In genomic region chr11:45918331-45918941, GRCh38 we compare ENCODE assay signal across 8 cellular contexts. TPM values are rescaled to one million over a fixed set of nuclear protein-coding genes. Genes with fewer than 3 reads are reported as not detected.
DNase-seq lines count a peak whose midpoint lies in the region; ATAC-seq, FAIRE-seq and TF ChIP-seq lines count a peak whose summit lies in the region.

No MANE protein-coding gene starts in this region.

- peak; percentile 80 for FAIRE-seq in HepG2 (lab: Jason Lieb, UNC)

- H3K4me3 ChIP-seq in AG04450 (ENCODE audit: low read depth, low read length): peak overlapping the region; percentile 96
- peak overlapping the region; percentile 82 to 94 (median 90) for H3K4me3 ChIP-seq in HepG2 (replicated peaks in 1 of 3; ENCODE audit: insufficient read depth in 1 of 3, low read depth in 2 of 3, low read length in 3 of 3)

- H3K4me2 ChIP-seq in HepG2 (ENCODE audit: low read depth, low read length): peak overlapping the region; percentile 91

- in situ Hi-C loops in HepG2 (cut with HindIII; ENCODE audit: extremely low pct_ligation_motif_present, low pct_unique_long_range_greater_than_20kb): no loop called here

- CTCF ChIA-PET in AG04450 (lab: Charles Lee) (interaction anchor here (1.5 to 3.1 kb wide), 2 partner anchors 45 to 76 kb away, joined by 4 to 8 read pairs; no protein-coding TSS in a partner anchor), HepG2 (lab: Yijun Ruan, JAX; ENCODE audit: low intra/inter-chr PET ratio, low total read pairs) (no interaction called here)

- H3K27ac ChIP-seq in AG04450 (ENCODE audit: low read depth, low read length): peak overlapping the region; percentile 89
- peak overlapping the region; percentile 88 for H3K27ac ChIP-seq in HepG2 (ENCODE audit: extremely low read length, insufficient read depth, low read length)

- 0% methylated on average over 22 of the region's 38 CpGs for WGBS in HepG2 (ENCODE audit: low lambda C conversion rate)

- H3K4me1 ChIP-seq in HepG2 (ENCODE audit: insufficient read depth, low read length): peaks cover 41% of the 10 kb centered on the region

- TF ChIP-seq POLR2A in HepG2 (IDR thresholded peaks at IDR 0.05; ENCODE audit: insufficient read depth in 1 of 2, low read depth in 2 of 2, low read length in 2 of 2): peak; percentile 43 to 79; a peak in 2 of 4 replicates

- TF ChIP-seq EP300 in HepG2 (IDR thresholded peaks at IDR 0.05; ENCODE audit: low read depth in 2 of 2, low read length in 2 of 2): no peak
- TF ChIP-seq EP300 in HepG2 (CRISPR knock-in tag; IDR thresholded peaks at IDR 0.05; ENCODE audit: borderline replicate concordance): no peak

- ATAC-seq in GM18858 (IDR thresholded peaks at IDR 0.05; ENCODE audit: unreplicated experiment) (peak; percentile 22), HG03432 (IDR thresholded peaks at IDR 0.05; ENCODE audit: unreplicated experiment) (peak; percentile 47), HepG2 (peak; percentile 74)

- peaks cover 12% of the 10 kb centered on the region for H3K79me2 ChIP-seq in HepG2 (ENCODE audit: insufficient read depth, low read length)

- H2AFZ ChIP-seq in HepG2 (ENCODE audit: low read length): peak overlapping the region; percentile 82

- H3K27me3 ChIP-seq in AG04450 (ENCODE audit: control insufficient read depth, insufficient read depth, low read length) (peaks cover 25% of the 10 kb centered on the region), HepG2 (ENCODE audit: control insufficient read depth in 1 of 2, insufficient read depth in 2 of 2, low read length in 2 of 2) (peaks cover 0 to 1% of the 10 kb centered on the region in 2 experiments; a peak in 1 of 5 replicates)

- TF ChIP-seq RAD21 in HepG2 (CRISPR knock-in tag; IDR thresholded peaks at IDR 0.05): no peak

- peaks cover 8 to 17% of the 10 kb centered on the region in 2 experiments; a peak in 3 of 5 replicates for H3K36me3 ChIP-seq in HepG2 (replicated peaks in 1 of 2; ENCODE audit: control insufficient read depth in 1 of 2, insufficient read depth in 2 of 2, low read length in 2 of 2)

- BruUV-seq in HepG2 (replicated peaks; lab: Mats Ljungman, UMichigan): no TSS peak

- intact Hi-C loops in HepG2 (cut with micrococcal nuclease; ENCODE audit: unreplicated experiment): loop anchor here (1.0 kb wide), 1 partner anchor 31 kb away; no protein-coding TSS in a partner anchor

- peak; percentile 24 for DNase-seq in AG04450 (ENCODE audit: low read depth, low spot score)
- DNase-seq in NCI-H524 (lab: John Stamatoyannopoulos, UW): peak; percentile 28 to 68
- peak; percentile 75 for DNase-seq in activated CD4-positive, alpha-beta T cell treated with anti-CD3 and anti-CD28 coated beads for 48 hours
- peak; percentile 39 to 73 for DNase-seq in dermis microvascular lymphatic vessel endothelial cell (ENCODE audit: low read depth in 2 of 2)
- peak; percentile 63 for DNase-seq in HepG2 (ENCODE audit: low spot score)
- DNase-seq in stimulated activated CD4-positive, alpha-beta T cell treated with anti-CD3 and anti-CD28 coated beads, Interleukin-4, amount 100 ng/mL, for 1 hour: peak; percentile 62

- TF ChIP-seq CTCF in AG04450 (IDR thresholded peaks at IDR 0.05; ENCODE audit: low read depth, low read length) (no peak), HepG2 (CRISPR knock-in tag; IDR thresholded peaks at IDR 0.05) (peak; percentile 21; the same call in 1 of the 2 replicates)

- peak overlapping the region; percentile 73 for H3K9ac ChIP-seq in HepG2 (ENCODE audit: insufficient read depth, low read depth, low read length)

- H4K20me1 ChIP-seq in HepG2 (ENCODE audit: insufficient read depth, low read length): no peaks in the 10 kb centered on the region

- POLR2A ChIA-PET in AG04450 (lab: Yijun Ruan, JAX): interaction anchor here (0.7 to 1.6 kb wide), 8 partner anchors 9 to 113 kb away, joined by 3 to 6 read pairs (median 3); partner anchors contain the start of genes CRY2 and SLC35C1
- POLR2A ChIA-PET in HepG2 (lab: Yijun Ruan, JAX): interaction anchor here (1.0 to 2.0 kb wide), 9 partner anchors 9 to 325 kb away, joined by 3 to 19 read pairs (median 7); partner anchors contain the start of gene CRY2

- peaks cover 8% of the 10 kb centered on the region; the same call in 1 of the 2 replicates for H3K9me3 ChIP-seq in AG04450 (ENCODE audit: control insufficient read depth, insufficient read depth, low read length)
- H3K9me3 ChIP-seq in HepG2 (ENCODE audit: low read length): no peaks in the 10 kb centered on the region

RNA-seq across cellular contexts. Expression of gene PEX16, which starts 0.8 kb away (rescaled TPM):
- polyA plus RNA-seq in AG04450 (2011; rRNA removed) (16.0 and 18.8 TPM in 2 replicates), HepG2 (2011; rRNA removed) (12.5 and 16.8 TPM in 2 replicates)
- 9.3 and 14.4 TPM in 2 replicates for polyA minus RNA-seq in AG04450 (2011; rRNA and poly(A)+ RNA removed)
- total RNA-seq in dermis microvascular lymphatic vessel endothelial cell (30.8 and 31.4 TPM in 2 replicates), HepG2 (2016; rRNA removed; fragmentation: Illumina TruSeq; extraction: Trizol) (18.6 and 21.8 TPM in 2 replicates)
- 11.4 and 13.9 TPM in 2 replicates for total RNA-seq in HepG2 (2016; cell fraction: cytosol; rRNA removed; fragmentation: Illumina TruSeq; extraction: Trizol; ENCODE audit: low read depth)
- total RNA-seq in HepG2 (2016; cell fraction: insoluble cytoplasmic fraction; rRNA removed; fragmentation: Illumina TruSeq; extraction: Trizol): 14.6 and 24.3 TPM in 2 replicates
- total RNA-seq in HepG2 (2016; cell fraction: membrane; rRNA removed; fragmentation: Illumina TruSeq; extraction: Trizol): 18.4 and 20.4 TPM in 2 replicates
- 20.1 and 24.1 TPM in 2 replicates for total RNA-seq in HepG2 (2016; cell fraction: nucleus; rRNA removed; fragmentation: Illumina TruSeq; extraction: Trizol)
- polyA plus RNA-seq in HepG2 (2011; cell fraction: cytosol; rRNA removed): 13.7 and 17.1 TPM in 2 replicates
- polyA plus RNA-seq in HepG2 (2011; cell fraction: nucleus; rRNA removed): 47.3 and 52.6 TPM in 2 replicates
- 10.4 and 13.1 TPM in 2 replicates for polyA plus RNA-seq in HepG2 (2012)
- 9.0 and 11.2 TPM in 2 replicates for polyA plus RNA-seq in HepG2 (2016; cell fraction: cytosol; fragmentation: Illumina TruSeq; extraction: Trizol; ENCODE audit: low read depth)
- 13.3 and 13.5 TPM in 2 replicates for polyA plus RNA-seq in HepG2 (2016; cell fraction: insoluble cytoplasmic fraction; fragmentation: Illumina TruSeq; extraction: Trizol; ENCODE audit: low read depth)
- 10.8 and 13.0 TPM in 2 replicates for polyA plus RNA-seq in HepG2 (2016; cell fraction: membrane; fragmentation: Illumina TruSeq; extraction: Trizol; ENCODE audit: low read depth)
- polyA plus RNA-seq in HepG2 (2016; cell fraction: nucleus; fragmentation: Illumina TruSeq; extraction: Trizol; ENCODE audit: insufficient read depth, low read depth): 34.9 and 44.4 TPM in 2 replicates
- polyA minus RNA-seq in HepG2 (2011; rRNA and poly(A)+ RNA removed; ENCODE audit: low replicate concordance): 19.0 and 26.5 TPM in 2 replicates
- polyA minus RNA-seq in HepG2 (2011; cell fraction: cytosol; rRNA and poly(A)+ RNA removed): 7.1 and 8.4 TPM in 2 replicates
- polyA minus RNA-seq in HepG2 (2011; cell fraction: nucleus; rRNA and poly(A)+ RNA removed): 19.3 and 22.0 TPM in 2 replicates

RNA-seq across cellular contexts. Expression of gene LARGE2, which starts 4.0 kb away (rescaled TPM):
- polyA plus RNA-seq in AG04450 (2011; rRNA removed) (not detected in 2 replicates), HepG2 (2011; rRNA removed) (8.5 and 12.5 TPM in 2 replicates)
- polyA minus RNA-seq in AG04450 (2011; rRNA and poly(A)+ RNA removed): 0.09 and 0.17 TPM in 2 replicates
- total RNA-seq in dermis microvascular lymphatic vessel endothelial cell (not detected in 2 replicates), HepG2 (2016; rRNA removed; fragmentation: Illumina TruSeq; extraction: Trizol) (10.0 and 21.6 TPM in 2 replicates)
- total RNA-seq in HepG2 (2016; cell fraction: cytosol; rRNA removed; fragmentation: Illumina TruSeq; extraction: Trizol; ENCODE audit: low read depth): 14.2 and 19.1 TPM in 2 replicates
- 7.5 and 20.4 TPM in 2 replicates for total RNA-seq in HepG2 (2016; cell fraction: insoluble cytoplasmic fraction; rRNA removed; fragmentation: Illumina TruSeq; extraction: Trizol)
- 31.5 and 38.0 TPM in 2 replicates for total RNA-seq in HepG2 (2016; cell fraction: membrane; rRNA removed; fragmentation: Illumina TruSeq; extraction: Trizol)
- total RNA-seq in HepG2 (2016; cell fraction: nucleus; rRNA removed; fragmentation: Illumina TruSeq; extraction: Trizol): 12.2 and 18.7 TPM in 2 replicates
- 6.6 and 10.9 TPM in 2 replicates for polyA plus RNA-seq in HepG2 (2011; cell fraction: cytosol; rRNA removed)
- polyA plus RNA-seq in HepG2 (2011; cell fraction: nucleus; rRNA removed): 32.4 and 37.4 TPM in 2 replicates
- 9.6 and 9.7 TPM in 2 replicates for polyA plus RNA-seq in HepG2 (2012)
- 20.1 and 23.9 TPM in 2 replicates for polyA plus RNA-seq in HepG2 (2016; cell fraction: cytosol; fragmentation: Illumina TruSeq; extraction: Trizol; ENCODE audit: low read depth)
- 13.5 and 14.3 TPM in 2 replicates for polyA plus RNA-seq in HepG2 (2016; cell fraction: insoluble cytoplasmic fraction; fragmentation: Illumina TruSeq; extraction: Trizol; ENCODE audit: low read depth)
- 33.6 and 37.3 TPM in 2 replicates for polyA plus RNA-seq in HepG2 (2016; cell fraction: membrane; fragmentation: Illumina TruSeq; extraction: Trizol; ENCODE audit: low read depth)
- 50.8 and 52.9 TPM in 2 replicates for polyA plus RNA-seq in HepG2 (2016; cell fraction: nucleus; fragmentation: Illumina TruSeq; extraction: Trizol; ENCODE audit: insufficient read depth, low read depth)
- 15.3 TPM in 1 of 2 replicates, not detected in the other for polyA minus RNA-seq in HepG2 (2011; rRNA and poly(A)+ RNA removed; ENCODE audit: low replicate concordance)
- polyA minus RNA-seq in HepG2 (2011; cell fraction: cytosol; rRNA and poly(A)+ RNA removed): 2.2 and 5.0 TPM in 2 replicates
- polyA minus RNA-seq in HepG2 (2011; cell fraction: nucleus; rRNA and poly(A)+ RNA removed): 3.2 and 3.5 TPM in 2 replicates

RNA-seq across cellular contexts. Expression of gene FREY1, which starts 11.4 kb away (rescaled TPM):
- polyA plus RNA-seq in AG04450 (2011; rRNA removed) (0.35 TPM in 1 of 2 replicates, not detected in the other), HepG2 (2011; rRNA removed) (0.22 and 0.44 TPM in 2 replicates)
- 1.7 and 1.8 TPM in 2 replicates for polyA minus RNA-seq in AG04450 (2011; rRNA and poly(A)+ RNA removed)
- total RNA-seq in dermis microvascular lymphatic vessel endothelial cell (0.51 and 0.64 TPM in 2 replicates), HepG2 (2016; rRNA removed; fragmentation: Illumina TruSeq; extraction: Trizol) (0.73 TPM in 1 of 2 replicates, not detected in the other)
- not detected in 2 replicates for total RNA-seq in HepG2 (2016; cell fraction: cytosol; rRNA removed; fragmentation: Illumina TruSeq; extraction: Trizol; ENCODE audit: low read depth)
- 0.27 and 0.52 TPM in 2 replicates for total RNA-seq in HepG2 (2016; cell fraction: insoluble cytoplasmic fraction; rRNA removed; fragmentation: Illumina TruSeq; extraction: Trizol)
- not detected in 2 replicates for total RNA-seq in HepG2 (2016; cell fraction: membrane; rRNA removed; fragmentation: Illumina TruSeq; extraction: Trizol)
- total RNA-seq in HepG2 (2016; cell fraction: nucleus; rRNA removed; fragmentation: Illumina TruSeq; extraction: Trizol): 1.3 TPM in 1 of 2 replicates, not detected in the other
- not detected in 2 replicates for polyA plus RNA-seq in HepG2 (2011; cell fraction: cytosol; rRNA removed)
- 2.4 and 5.3 TPM in 2 replicates for polyA plus RNA-seq in HepG2 (2011; cell fraction: nucleus; rRNA removed)
- 0.27 TPM in 1 of 2 replicates, not detected in the other for polyA plus RNA-seq in HepG2 (2012)
- not detected in 2 replicates for polyA plus RNA-seq in HepG2 (2016; cell fraction: cytosol; fragmentation: Illumina TruSeq; extraction: Trizol; ENCODE audit: low read depth)
- polyA plus RNA-seq in HepG2 (2016; cell fraction: insoluble cytoplasmic fraction; fragmentation: Illumina TruSeq; extraction: Trizol; ENCODE audit: low read depth): not detected in 2 replicates
- not detected in 2 replicates for polyA plus RNA-seq in HepG2 (2016; cell fraction: membrane; fragmentation: Illumina TruSeq; extraction: Trizol; ENCODE audit: low read depth)
- not detected in 2 replicates for polyA plus RNA-seq in HepG2 (2016; cell fraction: nucleus; fragmentation: Illumina TruSeq; extraction: Trizol; ENCODE audit: insufficient read depth, low read depth)
- polyA minus RNA-seq in HepG2 (2011; rRNA and poly(A)+ RNA removed; ENCODE audit: low replicate concordance): 4.0 and 13.4 TPM in 2 replicates
- not detected in 2 replicates for polyA minus RNA-seq in HepG2 (2011; cell fraction: cytosol; rRNA and poly(A)+ RNA removed)
- 7.2 and 7.8 TPM in 2 replicates for polyA minus RNA-seq in HepG2 (2011; cell fraction: nucleus; rRNA and poly(A)+ RNA removed)

RNA-seq across cellular contexts. Expression of gene MAPK8IP1, which starts 33.0 kb away (rescaled TPM):
- polyA plus RNA-seq in AG04450 (2011; rRNA removed) (5.6 and 7.6 TPM in 2 replicates), HepG2 (2011; rRNA removed) (2.2 and 3.1 TPM in 2 replicates)
- 9.7 and 12.6 TPM in 2 replicates for polyA minus RNA-seq in AG04450 (2011; rRNA and poly(A)+ RNA removed)
- total RNA-seq in dermis microvascular lymphatic vessel endothelial cell (2.1 and 2.8 TPM in 2 replicates), HepG2 (2016; rRNA removed; fragmentation: Illumina TruSeq; extraction: Trizol) (3.0 and 4.2 TPM in 2 replicates)
- 1.8 and 1.9 TPM in 2 replicates for total RNA-seq in HepG2 (2016; cell fraction: cytosol; rRNA removed; fragmentation: Illumina TruSeq; extraction: Trizol; ENCODE audit: low read depth)
- 4.1 and 4.2 TPM in 2 replicates for total RNA-seq in HepG2 (2016; cell fraction: insoluble cytoplasmic fraction; rRNA removed; fragmentation: Illumina TruSeq; extraction: Trizol)
- 4.9 and 5.4 TPM in 2 replicates for total RNA-seq in HepG2 (2016; cell fraction: membrane; rRNA removed; fragmentation: Illumina TruSeq; extraction: Trizol)
- 2.2 and 2.8 TPM in 2 replicates for total RNA-seq in HepG2 (2016; cell fraction: nucleus; rRNA removed; fragmentation: Illumina TruSeq; extraction: Trizol)
- 2.2 and 3.1 TPM in 2 replicates for polyA plus RNA-seq in HepG2 (2011; cell fraction: cytosol; rRNA removed)
- 5.3 and 6.8 TPM in 2 replicates for polyA plus RNA-seq in HepG2 (2011; cell fraction: nucleus; rRNA removed)
- polyA plus RNA-seq in HepG2 (2012): 1.2 and 1.9 TPM in 2 replicates
- polyA plus RNA-seq in HepG2 (2016; cell fraction: cytosol; fragmentation: Illumina TruSeq; extraction: Trizol; ENCODE audit: low read depth): 2.5 and 2.9 TPM in 2 replicates
- 4.7 and 5.0 TPM in 2 replicates for polyA plus RNA-seq in HepG2 (2016; cell fraction: insoluble cytoplasmic fraction; fragmentation: Illumina TruSeq; extraction: Trizol; ENCODE audit: low read depth)
- polyA plus RNA-seq in HepG2 (2016; cell fraction: membrane; fragmentation: Illumina TruSeq; extraction: Trizol; ENCODE audit: low read depth): 5.4 and 6.2 TPM in 2 replicates
- 5.6 and 7.4 TPM in 2 replicates for polyA plus RNA-seq in HepG2 (2016; cell fraction: nucleus; fragmentation: Illumina TruSeq; extraction: Trizol; ENCODE audit: insufficient read depth, low read depth)
- polyA minus RNA-seq in HepG2 (2011; rRNA and poly(A)+ RNA removed; ENCODE audit: low replicate concordance): 1.2 and 6.3 TPM in 2 replicates
- polyA minus RNA-seq in HepG2 (2011; cell fraction: cytosol; rRNA and poly(A)+ RNA removed): 2.4 TPM in 2 replicates
- polyA minus RNA-seq in HepG2 (2011; cell fraction: nucleus; rRNA and poly(A)+ RNA removed): 1.2 TPM in 2 replicates

Comparison
In these comparisons a context has a peak if more than half of its experiments do, and no peak if none do; other contexts are left out.
1. Peak in every context shown above with its lines: DNase-seq, ATAC-seq, H3K4me3 ChIP-seq and H3K27ac ChIP-seq.
2. DNase-seq: peak in every context shown above with its lines; median percentile 75 in activated CD4-positive, alpha-beta T cell treated with anti-CD3 and anti-CD28 coated beads for 48 hours; 63 in HepG2; 62 in stimulated activated CD4-positive, alpha-beta T cell treated with anti-CD3 and anti-CD28 coated beads, Interleukin-4, amount 100 ng/mL, for 1 hour; 56 in dermis microvascular lymphatic vessel endothelial cell; 48 in NCI-H524; 24 in AG04450.
3. ATAC-seq: peak in every context shown above with its lines; median percentile 74 in HepG2; 47 in HG03432; 22 in GM18858.